ENCODE assay signal across 8 cellular contexts in genomic region chr1:45803781-45804670, GRCh38. TPM values are rescaled to one million over a fixed set of nuclear protein-coding genes. Genes with fewer than 3 reads are reported as not detected.
DNase-seq lines count a peak whose midpoint lies in the region; ATAC-seq and TF ChIP-seq lines count a peak whose summit lies in the region.
"Not testable (repeated sequence)": the region's sequence is repeated elsewhere in the genome, so short reads cannot be mapped to it uniquely, and the experiment has no call there.

No MANE protein-coding gene starts in this region.

- intact Hi-C loops in dorsolateral prefrontal cortex (cut with DNase I) (loop anchor here (2.0 to 10.0 kb wide), 6 partner anchors 52 to 299 kb away; partner anchors contain the start of genes GPBP1L1 (in 2 of the 2), IPP (in 2 of the 2), TMEM69 (in 2 of the 2) and CCDC163 (in 1 of the 2)), sigmoid colon (cut with DNase I) (loop anchor here (2.0 to 5.0 kb wide), 3 partner anchors 53 to 467 kb away; partner anchors contain the start of gene IPP)

- not testable (repeated sequence) for TF ChIP-seq CTCF in AG04450 (IDR thresholded peaks at IDR 0.05; ENCODE audit: low read depth, low read length); dorsolateral prefrontal cortex (IDR thresholded peaks at IDR 0.05 in 54 of 56, conservative IDR thresholded peaks at IDR 0.05 in 2 of 56; ENCODE audit: low read depth in 1 of 56, partially characterized antibody in 56 of 56); sigmoid colon (IDR thresholded peaks at IDR 0.05)

- H3K4me1 ChIP-seq in sigmoid colon: peaks cover 0 to 29% (median 20%) of the 10 kb centered on the region in 4 donors

- H3K36me3 ChIP-seq in sigmoid colon: not testable (repeated sequence)

- not testable (repeated sequence) for TF ChIP-seq POLR2A in sigmoid colon (IDR thresholded peaks at IDR 0.05)

- H3K4me3 ChIP-seq in AG04450 (ENCODE audit: low read depth, low read length) (peak overlapping the region; percentile 65), dorsolateral prefrontal cortex (peak overlapping the region; percentile 45 to 78 (median 64)), sigmoid colon (peak overlapping the region; percentile 46 to 60 (median 58))

- not testable (repeated sequence) for H3K27me3 ChIP-seq in AG04450 (ENCODE audit: control insufficient read depth, insufficient read depth, low read length); dorsolateral prefrontal cortex; sigmoid colon

- CTCF ChIA-PET in AG04450 (lab: Charles Lee): interaction anchor here (0.7 kb wide), 2 partner anchors 43 to 73 kb away, joined by 3 to 8 read pairs; no protein-coding TSS in a partner anchor

- not testable (repeated sequence) for TF ChIP-seq EP300 in sigmoid colon (IDR thresholded peaks at IDR 0.05)

- H3K9me3 ChIP-seq in AG04450 (ENCODE audit: control insufficient read depth, insufficient read depth, low read length); sigmoid colon: not testable (repeated sequence)

- ATAC-seq in GM18907 (IDR thresholded peaks at IDR 0.05; ENCODE audit: unreplicated experiment) (peak; percentile 19), HG03025 (IDR thresholded peaks at IDR 0.05; ENCODE audit: low FRiP score, unreplicated experiment) (peak; percentile 15)

- POLR2A ChIA-PET in AG04450 (lab: Yijun Ruan, JAX): interaction anchor here (1.4 kb wide), 1 partner anchor 118 kb away, joined by 6 read pairs; the partner anchor contains the start of gene GPBP1L1

- not testable (repeated sequence) for H3K27ac ChIP-seq in AG04450 (ENCODE audit: low read depth, low read length)
- H3K27ac ChIP-seq in dorsolateral prefrontal cortex (peak overlapping the region in 23 of 59 donors; percentile 21 to 86 (median 67)), sigmoid colon (peak overlapping the region; percentile 78 to 93 (median 88))

- DNase-seq in AG04450 (ENCODE audit: low read depth, low spot score): not testable (repeated sequence)
- peak; percentile 4 to 16 for DNase-seq in NCI-H2081 (lab: John Stamatoyannopoulos, UW)
- DNase-seq in activated CD4-positive, alpha-beta T cell treated with anti-CD3 and anti-CD28 coated beads, Interleukin-2, amount 50 U/mL, for 1 hour: peak; percentile 10
- DNase-seq in dorsolateral prefrontal cortex: peak in 3 of 10 donors; percentile 12 to 52 (median 15)
- DNase-seq in iris pigment epithelial cell (ENCODE audit: low read depth): peak; percentile 15
- DNase-seq in sigmoid colon: peak; percentile 72

- 2 to 3% methylated on average over 27 to 29 of the region's 60 CpGs for WGBS in sigmoid colon, 2 donors

RNA-seq across cellular contexts. Expression of gene MAST2, which starts 0.6 kb away (rescaled TPM):
- polyA plus RNA-seq in AG04450 (2011; rRNA removed) (24.7 and 25.5 TPM in 2 replicates), sigmoid colon (10 to 100 TPM; 20.4 to 43.7 (median 38.8) TPM)
- polyA minus RNA-seq in AG04450 (2011; rRNA and poly(A)+ RNA removed): 33.2 and 39.3 TPM in 2 replicates
- total RNA-seq in dorsolateral prefrontal cortex (10 to 100 TPM; 30.0 to 79.1 (median 44.2) TPM), sigmoid colon (10 to 100 TPM; 19.3 to 54.0 (median 30.3) TPM)

RNA-seq across cellular contexts. Expression of gene IPP, which starts 53.6 kb away (rescaled TPM):
- 10.3 and 13.6 TPM in 2 replicates for polyA plus RNA-seq in AG04450 (2011; rRNA removed)
- polyA minus RNA-seq in AG04450 (2011; rRNA and poly(A)+ RNA removed): 9.8 and 13.6 TPM in 2 replicates
- total RNA-seq in dorsolateral prefrontal cortex: 10 to 100 TPM in 118 of 120 experiments, 1 to 10 TPM in 2; 9.4 to 25.7 (median 16.6) TPM
- 10 to 100 TPM; 11.2 to 15.3 (median 11.6) TPM for total RNA-seq in sigmoid colon
- 1 to 10 TPM; 6.9 to 7.3 (median 7.2) TPM for polyA plus RNA-seq in sigmoid colon
